ENCODE assay signal across 36 cellular contexts in genomic region chr1:162015196-162015595, GRCh38. TPM values are rescaled to one million over a fixed set of nuclear protein-coding genes. Genes with fewer than 3 reads are reported as not detected.
"Had no signal": no experiment of that assay in that cellular context is flagged by ENCODE, and none has a peak within 500 bp of the region (broad histone marks: within the 10 kb centered on the region; RNA-seq: fewer than 3 reads in every experiment).

No MANE protein-coding gene starts in this region.

- ATAC-seq: activated CD4-positive, alpha-beta T cell treated with anti-CD3 and anti-CD28 coated beads for 36 hours; activated CD4-positive, CD25-positive, alpha-beta regulatory T cell treated with anti-CD3 and anti-CD28 coated beads, Interleukin-2, amount 50 U/mL, for 24 hours; activated CD8-positive, alpha-beta memory T cell treated with anti-CD3 and anti-CD28 coated beads, Interleukin-2, amount 10 ng/mL, durations not matched to agents 7 days and 5 days; activated CD8-positive, alpha-beta T cell treated with anti-CD3 and anti-CD28 coated beads, Interleukin-2, amount 10 ng/mL, durations not matched to agents 7 days and 5 days; activated naive CD8-positive, alpha-beta T cell treated with anti-CD3 and anti-CD28 coated beads, Interleukin-2, amount 50 U/mL, for 24 hours; body of pancreas had no signal

- H3K4me3 ChIP-seq: body of pancreas, breast epithelium had no signal

- H3K4me1 Mint-ChIP-seq: activated CD4-positive, alpha-beta memory T cell treated with anti-CD3 and anti-CD28 coated beads, Interleukin-2, amount 10 ng/mL, durations not matched to agents 7 days and 5 days; activated CD4-positive, alpha-beta T cell treated with anti-CD3 and anti-CD28 coated beads for 36 hours; activated CD4-positive, alpha-beta T cell treated with anti-CD3 and anti-CD28 coated beads, Interleukin-2, amount 10 ng/mL, durations not matched to agents 7 days and 5 days; activated CD8-positive, alpha-beta memory T cell treated with anti-CD3 and anti-CD28 coated beads, Interleukin-2, amount 10 ng/mL, durations not matched to agents 7 days and 5 days; activated naive CD4-positive, alpha-beta T cell treated with anti-CD3 and anti-CD28 coated beads, Interleukin-2, amount 10 ng/mL, durations not matched to agents 7 days and 5 days; activated naive CD4-positive, alpha-beta T cell treated with anti-CD3 and anti-CD28 coated beads, Interleukin-2, amount 50 U/mL, for 24 hours; activated naive CD8-positive, alpha-beta T cell treated with anti-CD3 and anti-CD28 coated beads, Interleukin-2, amount 10 ng/mL, durations not matched to agents 7 days and 5 days; activated naive CD8-positive, alpha-beta T cell treated with anti-CD3 and anti-CD28 coated beads, Interleukin-2, amount 50 U/mL, for 24 hours had no signal

- DNase-seq: activated CD4-positive, alpha-beta memory T cell treated with anti-CD3 and anti-CD28 coated beads, Interleukin-2, amount 10 ng/mL, durations not matched to agents 7 days and 5 days; activated CD4-positive, alpha-beta T cell treated with anti-CD3 and anti-CD28 coated beads for 1 hour; activated CD4-positive, alpha-beta T cell treated with anti-CD3 and anti-CD28 coated beads for 36 hours; activated CD4-positive, alpha-beta T cell treated with anti-CD3 and anti-CD28 coated beads for 48 hours; activated CD4-positive, alpha-beta T cell treated with anti-CD3 and anti-CD28 coated beads, Interleukin-2, amount 10 ng/mL, durations not matched to agents 7 days and 5 days; activated CD4-positive, alpha-beta T cell treated with anti-CD3 and anti-CD28 coated beads, Interleukin-2, amount 50 U/mL, for 48 hours; activated CD4-positive, CD25-positive, alpha-beta regulatory T cell; activated CD8-positive, alpha-beta memory T cell treated with anti-CD3 and anti-CD28 coated beads for 24 hours; activated CD8-positive, alpha-beta memory T cell treated with anti-CD3 and anti-CD28 coated beads, Interleukin-2, amount 10 ng/mL, durations not matched to agents 7 days and 5 days; activated CD8-positive, alpha-beta memory T cell treated with anti-CD3 and anti-CD28 coated beads, Interleukin-2, amount 50 U/mL, for 48 hours; activated CD8-positive, alpha-beta T cell treated with anti-CD3 and anti-CD28 coated beads, Interleukin-2, amount 10 ng/mL, durations not matched to agents 7 days and 5 days; activated effector memory CD4-positive, alpha-beta T cell treated with Interleukin-2 at 50 U/mL for 16 hours; activated gamma-delta T cell; activated naive CD4-positive, alpha-beta T cell treated with anti-CD3 and anti-CD28 coated beads, Interleukin-2, amount 10 ng/mL, durations not matched to agents 7 days and 5 days; activated naive CD4-positive, alpha-beta T cell treated with Interleukin-2 at 50 U/mL for 16 hours; activated naive CD8-positive, alpha-beta T cell treated with anti-CD3 and anti-CD28 coated beads, Interleukin-2, amount 10 ng/mL, durations not matched to agents 7 days and 5 days; activated naive CD8-positive, alpha-beta T cell treated with anti-CD3 and anti-CD28 coated beads, Interleukin-2, amount 50 U/mL, for 24 hours; activated T-cell treated with anti-CD3 and anti-CD28 coated beads, Interleukin-2, amount 50 U/mL, for 24 hours; activated T-cell treated with anti-CD3 and anti-CD28 coated beads, Interleukin-2, amount 50 U/mL, for 48 hours; amniotic stem cell; aorta; body of pancreas; brain microvascular endothelial cell; central memory CD4-positive, alpha-beta T cell; T-helper 1 cell; T-helper 2 cell; T-helper 9 cell; WERI-Rb-1 had no signal

- H3K9me3 Mint-ChIP-seq: activated CD4-positive, alpha-beta memory T cell treated with anti-CD3 and anti-CD28 coated beads, Interleukin-2, amount 10 ng/mL, durations not matched to agents 7 days and 5 days; activated naive CD4-positive, alpha-beta T cell treated with anti-CD3 and anti-CD28 coated beads, Interleukin-2, amount 50 U/mL, for 24 hours; activated naive CD8-positive, alpha-beta T cell treated with anti-CD3 and anti-CD28 coated beads, Interleukin-2, amount 50 U/mL, for 24 hours had no signal

- H3K27me3 Mint-ChIP-seq: activated CD4-positive, alpha-beta T cell treated with anti-CD3 and anti-CD28 coated beads for 36 hours; activated naive CD4-positive, alpha-beta T cell treated with anti-CD3 and anti-CD28 coated beads, Interleukin-2, amount 10 ng/mL, durations not matched to agents 7 days and 5 days; activated naive CD4-positive, alpha-beta T cell treated with anti-CD3 and anti-CD28 coated beads, Interleukin-2, amount 50 U/mL, for 24 hours; activated naive CD8-positive, alpha-beta T cell; activated naive CD8-positive, alpha-beta T cell treated with anti-CD3 and anti-CD28 coated beads, Interleukin-2, amount 10 ng/mL, durations not matched to agents 7 days and 5 days; activated naive CD8-positive, alpha-beta T cell treated with anti-CD3 and anti-CD28 coated beads, Interleukin-2, amount 50 U/mL, for 24 hours; activated T-cell treated with anti-CD3 and anti-CD28 coated beads, Interleukin-2, amount 50 U/mL, for 24 hours had no signal

- H3K4me3 Mint-ChIP-seq: activated CD4-positive, alpha-beta memory T cell treated with anti-CD3 and anti-CD28 coated beads, Interleukin-2, amount 10 ng/mL, durations not matched to agents 7 days and 5 days; activated CD4-positive, alpha-beta T cell treated with anti-CD3 and anti-CD28 coated beads for 36 hours; activated CD4-positive, alpha-beta T cell treated with anti-CD3 and anti-CD28 coated beads, Interleukin-2, amount 10 ng/mL, durations not matched to agents 7 days and 5 days; activated CD8-positive, alpha-beta memory T cell treated with anti-CD3 and anti-CD28 coated beads, Interleukin-2, amount 10 ng/mL, durations not matched to agents 7 days and 5 days; activated CD8-positive, alpha-beta T cell treated with anti-CD3 and anti-CD28 coated beads, Interleukin-2, amount 10 ng/mL, durations not matched to agents 7 days and 5 days; activated naive CD4-positive, alpha-beta T cell treated with anti-CD3 and anti-CD28 coated beads, Interleukin-2, amount 10 ng/mL, durations not matched to agents 7 days and 5 days; activated naive CD4-positive, alpha-beta T cell treated with anti-CD3 and anti-CD28 coated beads, Interleukin-2, amount 50 U/mL, for 24 hours; activated naive CD8-positive, alpha-beta T cell; activated naive CD8-positive, alpha-beta T cell treated with anti-CD3 and anti-CD28 coated beads, Interleukin-2, amount 10 ng/mL, durations not matched to agents 7 days and 5 days; activated naive CD8-positive, alpha-beta T cell treated with anti-CD3 and anti-CD28 coated beads, Interleukin-2, amount 50 U/mL, for 24 hours; activated T-cell treated with anti-CD3 and anti-CD28 coated beads, Interleukin-2, amount 50 U/mL, for 24 hours; T-helper 1 cell treated with Interleukin-12 subunit alpha and Interleukin-12 subunit beta and Interleukin-4 antibody, amounts not matched to agents 30 μg/mL and 1 μg/mL, for 36 hours; T-helper 2 cell treated with Interferon-gamma antibody and Interleukin-4, amounts not matched to agents 5 μg/mL and 100 μg/mL, for 36 hours; WTC11 had no signal

- H3K27ac ChIP-seq: body of pancreas, brain microvascular endothelial cell, breast epithelium, WERI-Rb-1 had no signal

- H3K9me3 ChIP-seq: body of pancreas had no signal

- H3K27me3 ChIP-seq: body of pancreas, brain microvascular endothelial cell, breast epithelium had no signal

- H3K36me3 Mint-ChIP-seq: activated CD8-positive, alpha-beta memory T cell treated with anti-CD3 and anti-CD28 coated beads, Interleukin-2, amount 10 ng/mL, durations not matched to agents 7 days and 5 days; activated naive CD4-positive, alpha-beta T cell treated with anti-CD3 and anti-CD28 coated beads, Interleukin-2, amount 10 ng/mL, durations not matched to agents 7 days and 5 days; activated naive CD4-positive, alpha-beta T cell treated with anti-CD3 and anti-CD28 coated beads, Interleukin-2, amount 50 U/mL, for 24 hours; activated naive CD8-positive, alpha-beta T cell treated with anti-CD3 and anti-CD28 coated beads, Interleukin-2, amount 10 ng/mL, durations not matched to agents 7 days and 5 days had no signal

- H3K4me1 ChIP-seq: breast epithelium had no signal

- H3K36me3 ChIP-seq: brain microvascular endothelial cell, breast epithelium, WERI-Rb-1 had no signal

- H3K27ac Mint-ChIP-seq: activated CD4-positive, alpha-beta memory T cell treated with anti-CD3 and anti-CD28 coated beads, Interleukin-2, amount 10 ng/mL, durations not matched to agents 7 days and 5 days; activated CD4-positive, alpha-beta T cell treated with anti-CD3 and anti-CD28 coated beads for 36 hours; activated CD4-positive, alpha-beta T cell treated with anti-CD3 and anti-CD28 coated beads, Interleukin-2, amount 10 ng/mL, durations not matched to agents 7 days and 5 days; activated CD8-positive, alpha-beta memory T cell treated with anti-CD3 and anti-CD28 coated beads, Interleukin-2, amount 10 ng/mL, durations not matched to agents 7 days and 5 days; activated CD8-positive, alpha-beta T cell treated with anti-CD3 and anti-CD28 coated beads, Interleukin-2, amount 10 ng/mL, durations not matched to agents 7 days and 5 days; activated naive CD4-positive, alpha-beta T cell treated with anti-CD3 and anti-CD28 coated beads, Interleukin-2, amount 10 ng/mL, durations not matched to agents 7 days and 5 days; activated naive CD4-positive, alpha-beta T cell treated with anti-CD3 and anti-CD28 coated beads, Interleukin-2, amount 50 U/mL, for 24 hours; activated naive CD8-positive, alpha-beta T cell; activated naive CD8-positive, alpha-beta T cell treated with anti-CD3 and anti-CD28 coated beads, Interleukin-2, amount 10 ng/mL, durations not matched to agents 7 days and 5 days; activated naive CD8-positive, alpha-beta T cell treated with anti-CD3 and anti-CD28 coated beads, Interleukin-2, amount 50 U/mL, for 24 hours; activated T-cell treated with anti-CD3 and anti-CD28 coated beads, Interleukin-2, amount 50 U/mL, for 24 hours; activated T-helper 2 cell treated with anti-CD3 and anti-CD28 coated beads, Interferon-gamma antibody, Interleukin-2, Interleukin-4, amounts not matched to agents 10 μg/mL and 5 μg/mL and 100 μg/mL, durations not matched to agents 14 hours and 24 hours and 36 hours; T-helper 1 cell treated with Interleukin-12 subunit alpha and Interleukin-12 subunit beta and Interleukin-4 antibody, amounts not matched to agents 30 μg/mL and 1 μg/mL, for 36 hours; T-helper 2 cell treated with Interferon-gamma antibody and Interleukin-4, amounts not matched to agents 5 μg/mL and 100 μg/mL, for 36 hours had no signal

RNA-seq across cellular contexts. Expression of gene OLFML2B, which starts 8.5 kb away (rescaled TPM):
- total RNA-seq: activated CD4-positive, alpha-beta memory T cell treated with anti-CD3 and anti-CD28 coated beads, Interleukin-2, amount 10 ng/mL, durations not matched to agents 7 days and 5 days; activated CD4-positive, alpha-beta T cell treated with anti-CD3 and anti-CD28 coated beads, Interleukin-2, amount 10 ng/mL, durations not matched to agents 7 days and 5 days; activated CD8-positive, alpha-beta memory T cell treated with anti-CD3 and anti-CD28 coated beads, Interleukin-2, amount 10 ng/mL, durations not matched to agents 7 days and 5 days; activated CD8-positive, alpha-beta T cell treated with anti-CD3 and anti-CD28 coated beads, Interleukin-2, amount 10 ng/mL, durations not matched to agents 7 days and 5 days; activated T-helper 2 cell treated with anti-CD3 and anti-CD28 coated beads, Interferon-gamma antibody, Interleukin-2, Interleukin-4, amounts not matched to agents 10 μg/mL and 5 μg/mL and 100 μg/mL, durations not matched to agents 14 hours and 24 hours and 36 hours had no signal

RNA-seq across cellular contexts. Expression of gene NOS1AP, which starts 54.3 kb away (rescaled TPM):
- total RNA-seq: activated CD8-positive, alpha-beta memory T cell treated with anti-CD3 and anti-CD28 coated beads, Interleukin-2, amount 10 ng/mL, durations not matched to agents 7 days and 5 days; activated CD8-positive, alpha-beta T cell treated with anti-CD3 and anti-CD28 coated beads, Interleukin-2, amount 10 ng/mL, durations not matched to agents 7 days and 5 days; activated naive CD8-positive, alpha-beta T cell treated with anti-CD3 and anti-CD28 coated beads, Interleukin-2, amount 10 ng/mL, durations not matched to agents 7 days and 5 days; activated T-helper 2 cell treated with anti-CD3 and anti-CD28 coated beads, Interferon-gamma antibody, Interleukin-2, Interleukin-4, amounts not matched to agents 10 μg/mL and 5 μg/mL and 100 μg/mL, durations not matched to agents 14 hours and 24 hours and 36 hours had no signal
